ENCODE assay signal across 31 cellular contexts in the genomic region with DNA sequence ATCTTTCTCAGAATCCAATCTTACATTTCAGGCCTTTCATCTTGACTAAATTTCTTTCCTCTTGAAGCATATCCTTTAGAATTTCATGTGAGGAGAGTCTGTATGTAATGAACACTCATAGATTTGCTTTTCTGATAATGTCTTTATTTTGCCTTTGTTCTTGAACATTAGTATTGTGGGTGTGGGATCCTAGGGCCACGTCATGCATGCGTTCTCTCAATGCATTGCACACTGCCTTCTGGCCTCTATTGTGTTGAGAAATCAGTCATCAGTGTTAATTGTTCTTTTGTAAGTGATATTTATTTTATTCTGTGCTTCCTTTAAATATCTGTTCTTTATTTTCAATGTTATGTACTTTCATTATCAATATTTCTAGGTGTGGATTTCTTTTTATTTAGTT.
"Had no signal": no experiment of that assay in that cellular context is flagged by ENCODE, and none has a peak within 500 bp of the region (broad histone marks: within the 10 kb centered on the region; RNA-seq: fewer than 3 reads in every experiment).

No MANE protein-coding gene starts in this region.

- H3K27ac ChIP-seq: brain microvascular endothelial cell, cardiac muscle cell, colonic mucosa, gastroesophageal sphincter, heart right ventricle, hepatocyte, WERI-Rb-1 had no signal

- H3K4me3 ChIP-seq: cardiac muscle cell, colonic mucosa, gastroesophageal sphincter, heart right ventricle, hepatocyte had no signal

- H3K36me3 ChIP-seq: brain microvascular endothelial cell, cardiac muscle cell, colonic mucosa, gastroesophageal sphincter, heart right ventricle, WERI-Rb-1 had no signal

- DNase-seq: activated B cell treated with CpG ODN at 0.5 μM for 24 hours; activated CD4-positive, alpha-beta T cell treated with anti-CD3 and anti-CD28 coated beads for 48 hours; activated CD4-positive, alpha-beta T cell treated with anti-CD3 and anti-CD28 coated beads, Interleukin-2, amount 50 U/mL, for 1 hour; activated CD4-positive, alpha-beta T cell treated with anti-CD3 and anti-CD28 coated beads, Interleukin-2, amount 50 U/mL, for 48 hours; activated CD8-positive, alpha-beta memory T cell treated with anti-CD3 and anti-CD28 coated beads for 24 hours; activated CD8-positive, alpha-beta T cell treated with anti-CD3 and anti-CD28 coated beads for 36 hours; activated effector memory CD4-positive, alpha-beta T cell treated with Interleukin-2 at 50 U/mL for 16 hours; activated gamma-delta T cell treated with Interleukin-2 at 50 U/mL for 16 hours; activated naive CD4-positive, alpha-beta T cell treated with anti-CD3 and anti-CD28 coated beads, Interleukin-2, amount 50 U/mL, for 16 hours; activated naive CD4-positive, alpha-beta T cell treated with Interleukin-2 at 50 U/mL for 16 hours; activated T-cell treated with anti-CD3 and anti-CD28 coated beads, Interleukin-2, amount 50 U/mL, for 4 hours; amniotic stem cell; anterior cingulate cortex; brain microvascular endothelial cell; central memory CD4-positive, alpha-beta T cell; cerebellar nuclear complex; colonic mucosa; effector CD8-positive, alpha-beta T cell; foreskin melanocyte; heart right ventricle; T-helper 1 cell; T-helper 17 cell; T1000; WERI-Rb-1 had no signal

- H3K27me3 ChIP-seq: brain microvascular endothelial cell, cardiac muscle cell, colonic mucosa, gastroesophageal sphincter, heart right ventricle, hepatocyte had no signal

- H3K4me1 ChIP-seq: colonic mucosa, gastroesophageal sphincter, heart right ventricle had no signal

- ATAC-seq: activated CD4-positive, CD25-positive, alpha-beta regulatory T cell treated with anti-CD3 and anti-CD28 coated beads, Interleukin-2, amount 50 U/mL, for 24 hours; activated CD8-positive, alpha-beta T cell treated with anti-CD3 and anti-CD28 coated beads for 36 hours; activated T-cell treated with anti-CD3 and anti-CD28 coated beads, Interleukin-2, amount 50 U/mL, for 4 hours; activated T-helper 17 cell treated with anti-CD3 and anti-CD28 coated beads, Interleukin-2, amount 50 U/mL, for 72 hours; esophagus mucosa; gastroesophageal sphincter; heart right ventricle; T-helper 17 cell had no signal

- FAIRE-seq: astrocyte had no signal
